Comparison of ENCODE assay signal across 1 cellular context in genomic region chr2:152054593-152054992, GRCh38.
A peak's percentile ranks its signal among the peaks of the same experiment; 100 is the strongest.
TF ChIP-seq lines count a peak whose summit lies in the region.

No MANE protein-coding gene starts in this region.

TF ChIP-seq in GM12878, 131 proteins besides CTCF, POLR2A, EP300 and RAD21:
- TF ChIP-seq ZBTB4 (CRISPR knock-in tag; IDR thresholded peaks at IDR 0.05) (no peak), CREM (IDR thresholded peaks at IDR 0.05; ENCODE audit: low read depth) (0 out of 2 replicates have a peak, but pooled peaks have one; percentile 20), EZH2 (IDR thresholded peaks at IDR 0.05; ENCODE audit: borderline replicate concordance, control insufficient read depth, low read depth, low read length) (no peak), ZZZ3 (IDR thresholded peaks at IDR 0.05; ENCODE audit: control insufficient read depth, insufficient read length, low read depth) (no peak), RUNX3 (IDR thresholded peaks at IDR 0.05; ENCODE audit: low read length) (peak; percentile 52)
